In the genomic region with DNA sequence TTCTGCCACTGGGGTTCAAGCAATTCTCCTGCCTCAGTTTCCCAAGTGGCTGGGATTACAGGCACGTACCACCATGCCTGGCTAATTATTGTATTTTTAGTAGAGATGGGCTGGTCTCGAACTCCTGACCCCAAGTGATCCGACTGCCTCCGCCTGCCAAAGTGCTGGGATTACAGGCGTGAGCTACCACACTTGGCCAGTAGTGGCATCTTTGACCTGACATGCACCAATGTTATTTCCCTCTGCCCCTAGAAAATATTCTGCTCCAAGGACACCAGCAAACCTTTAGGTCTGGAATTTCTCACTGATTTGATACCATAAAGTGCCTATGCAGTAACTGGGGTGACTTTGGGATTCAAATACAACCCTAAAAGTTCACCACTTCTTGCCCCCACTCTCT, we compare ENCODE assay signal across 2 cellular contexts.
TF ChIP-seq lines count a peak whose summit lies in the region.

No MANE protein-coding gene starts in this region.

TF ChIP-seq in IMR-90, 13 proteins besides CTCF, POLR2A, EP300 and RAD21:
- no peak for TF ChIP-seq NFE2L2 (IDR thresholded peaks at IDR 0.05; ENCODE audit: low read depth, low read length)
- no peak for TF ChIP-seq BHLHE40 (IDR thresholded peaks at IDR 0.05; ENCODE audit: low read depth, low read length)
- TF ChIP-seq CEBPB (IDR thresholded peaks at IDR 0.05; ENCODE audit: low read depth, low read length) = no peak
- TF ChIP-seq USF2 (IDR thresholded peaks at IDR 0.05; ENCODE audit: low read depth, low read length) = no peak
- no peak for TF ChIP-seq FOS (IDR thresholded peaks at IDR 0.05; ENCODE audit: low read depth, low read length)
- TF ChIP-seq MAFK (IDR thresholded peaks at IDR 0.05; ENCODE audit: low read depth, low read length) = no peak
- TF ChIP-seq, protein P1, sequence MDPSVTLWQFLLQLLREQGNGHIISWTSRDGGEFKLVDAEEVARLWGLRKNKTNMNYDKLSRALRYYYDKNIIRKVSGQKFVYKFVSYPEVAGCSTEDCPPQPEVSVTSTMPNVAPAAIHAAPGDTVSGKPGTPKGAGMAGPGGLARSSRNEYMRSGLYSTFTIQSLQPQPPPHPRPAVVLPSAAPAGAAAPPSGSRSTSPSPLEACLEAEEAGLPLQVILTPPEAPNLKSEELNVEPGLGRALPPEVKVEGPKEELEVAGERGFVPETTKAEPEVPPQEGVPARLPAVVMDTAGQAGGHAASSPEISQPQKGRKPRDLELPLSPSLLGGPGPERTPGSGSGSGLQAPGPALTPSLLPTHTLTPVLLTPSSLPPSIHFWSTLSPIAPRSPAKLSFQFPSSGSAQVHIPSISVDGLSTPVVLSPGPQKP (IDR thresholded peaks at IDR 0.05; ENCODE audit: borderline replicate concordance, low read depth, low read length) = no peak
- no peak for TF ChIP-seq SMC3 (IDR thresholded peaks at IDR 0.05; ENCODE audit: low read depth, low read length)
- no peak for TF ChIP-seq MAZ (IDR thresholded peaks at IDR 0.05; ENCODE audit: borderline replicate concordance, low read depth, low read length)
- no peak for TF ChIP-seq RFX5 (IDR thresholded peaks at IDR 0.05; ENCODE audit: low read depth, low read length)
- no peak for TF ChIP-seq RCOR1 (IDR thresholded peaks at IDR 0.05; ENCODE audit: insufficient replicate concordance, low read length)
- TF ChIP-seq CHD1 (IDR thresholded peaks at IDR 0.05; ENCODE audit: low read depth, low read length) = no peak
- TF ChIP-seq MXI1 (IDR thresholded peaks at IDR 0.05; ENCODE audit: borderline replicate concordance, low read depth, low read length) = no peak

TF ChIP-seq in K562, 482 proteins besides CTCF, POLR2A, EP300 and RAD21:
- TF ChIP-seq RB1 (IDR thresholded peaks at IDR 0.05; ENCODE audit: low read depth) (no peak), NFIX (CRISPR knock-in tag; IDR thresholded peaks at IDR 0.05; ENCODE audit: low read depth) (no peak), JUND (IDR thresholded peaks at IDR 0.05; ENCODE audit: borderline replicate concordance, low read depth, low read length) (no peak), JUND (tag; IDR thresholded peaks at IDR 0.05; ENCODE audit: borderline replicate concordance, low read depth, low read length) (no peak), SRSF7 (optimal IDR thresholded peaks at IDR 0.05; ENCODE audit: low read depth, low read length) (no peak), SREBF2 (CRISPR knock-in tag; IDR thresholded peaks at IDR 0.05) (no peak), TRIM24 (IDR thresholded peaks at IDR 0.05) (no peak), FOS (IDR thresholded peaks at IDR 0.05; ENCODE audit: extremely low read depth, insufficient read length) (no peak), XRCC4 (IDR thresholded peaks at IDR 0.05; ENCODE audit: extremely low read depth, insufficient read depth, insufficient read length) (no peak), VEZF1 (CRISPR knock-in tag; IDR thresholded peaks at IDR 0.05) (no peak), AFF1 (IDR thresholded peaks at IDR 0.05; ENCODE audit: low read depth in 1 of 2, partially characterized antibody in 2 of 2) (no peak), PHF20 (IDR thresholded peaks at IDR 0.05; ENCODE audit: partially characterized antibody) (no peak)
- TF ChIP-seq, protein P2, sequence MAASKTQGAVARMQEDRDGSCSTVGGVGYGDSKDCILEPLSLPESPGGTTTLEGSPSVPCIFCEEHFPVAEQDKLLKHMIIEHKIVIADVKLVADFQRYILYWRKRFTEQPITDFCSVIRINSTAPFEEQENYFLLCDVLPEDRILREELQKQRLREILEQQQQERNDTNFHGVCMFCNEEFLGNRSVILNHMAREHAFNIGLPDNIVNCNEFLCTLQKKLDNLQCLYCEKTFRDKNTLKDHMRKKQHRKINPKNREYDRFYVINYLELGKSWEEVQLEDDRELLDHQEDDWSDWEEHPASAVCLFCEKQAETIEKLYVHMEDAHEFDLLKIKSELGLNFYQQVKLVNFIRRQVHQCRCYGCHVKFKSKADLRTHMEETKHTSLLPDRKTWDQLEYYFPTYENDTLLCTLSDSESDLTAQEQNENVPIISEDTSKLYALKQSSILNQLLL (CRISPR knock-in tag; IDR thresholded peaks at IDR 0.05; ENCODE audit: borderline replicate concordance) = no peak
- TF ChIP-seq, protein P3, sequence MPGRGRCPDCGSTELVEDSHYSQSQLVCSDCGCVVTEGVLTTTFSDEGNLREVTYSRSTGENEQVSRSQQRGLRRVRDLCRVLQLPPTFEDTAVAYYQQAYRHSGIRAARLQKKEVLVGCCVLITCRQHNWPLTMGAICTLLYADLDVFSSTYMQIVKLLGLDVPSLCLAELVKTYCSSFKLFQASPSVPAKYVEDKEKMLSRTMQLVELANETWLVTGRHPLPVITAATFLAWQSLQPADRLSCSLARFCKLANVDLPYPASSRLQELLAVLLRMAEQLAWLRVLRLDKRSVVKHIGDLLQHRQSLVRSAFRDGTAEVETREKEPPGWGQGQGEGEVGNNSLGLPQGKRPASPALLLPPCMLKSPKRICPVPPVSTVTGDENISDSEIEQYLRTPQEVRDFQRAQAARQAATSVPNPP (IDR thresholded peaks at IDR 0.05; ENCODE audit: borderline replicate concordance, insufficient read depth, insufficient read length) = no peak
- TF ChIP-seq, protein P4, sequence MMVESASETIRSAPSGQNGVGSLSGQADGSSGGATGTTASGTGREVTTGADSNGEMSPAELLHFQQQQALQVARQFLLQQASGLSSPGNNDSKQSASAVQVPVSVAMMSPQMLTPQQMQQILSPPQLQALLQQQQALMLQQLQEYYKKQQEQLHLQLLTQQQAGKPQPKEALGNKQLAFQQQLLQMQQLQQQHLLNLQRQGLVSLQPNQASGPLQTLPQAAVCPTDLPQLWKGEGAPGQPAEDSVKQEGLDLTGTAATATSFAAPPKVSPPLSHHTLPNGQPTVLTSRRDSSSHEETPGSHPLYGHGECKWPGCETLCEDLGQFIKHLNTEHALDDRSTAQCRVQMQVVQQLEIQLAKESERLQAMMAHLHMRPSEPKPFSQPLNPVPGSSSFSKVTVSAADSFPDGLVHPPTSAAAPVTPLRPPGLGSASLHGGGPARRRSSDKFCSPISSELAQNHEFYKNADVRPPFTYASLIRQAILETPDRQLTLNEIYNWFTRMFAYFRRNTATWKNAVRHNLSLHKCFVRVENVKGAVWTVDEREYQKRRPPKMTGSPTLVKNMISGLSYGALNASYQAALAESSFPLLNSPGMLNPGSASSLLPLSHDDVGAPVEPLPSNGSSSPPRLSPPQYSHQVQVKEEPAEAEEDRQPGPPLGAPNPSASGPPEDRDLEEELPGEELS (CRISPR knock-in tag; IDR thresholded peaks at IDR 0.05; ENCODE audit: borderline replicate concordance) = no peak
